11 cellular contexts compared by ENCODE assay signal in genomic region chr15:61050844-61051569, GRCh38.
DNase-seq lines count a peak whose midpoint lies in the region; ATAC-seq lines count a peak whose summit lies in the region.
"Had no signal": no experiment of that assay in that cellular context is flagged by ENCODE, and none has a peak within 500 bp of the region (broad histone marks: within the 10 kb centered on the region; RNA-seq: fewer than 3 reads in every experiment).

No MANE protein-coding gene starts in this region.

- H3K79me2 ChIP-seq in ACC112 (ENCODE audit: control insufficient read depth, insufficient read depth, low read length, unreplicated experiment): no peaks in the 10 kb centered on the region
- H3K79me2 ChIP-seq: parathyroid adenoma had no signal

- no peak for ATAC-seq in GM18867 (IDR thresholded peaks at IDR 0.05; ENCODE audit: unreplicated experiment)

- H3K27me3 ChIP-seq in ACC112 (ENCODE audit: insufficient read depth, low read length) (no peaks in the 10 kb centered on the region), muscle layer of colon (ENCODE audit: control insufficient read depth in 1 of 2, insufficient read depth in 2 of 2, low read length in 2 of 2) (no peaks in the 10 kb centered on the region)
- H3K27me3 ChIP-seq: body of pancreas had no signal

- H3K27ac ChIP-seq in ACC112 (ENCODE audit: low read depth, low read length) (peak overlapping the region; percentile 60), muscle layer of colon (ENCODE audit: low read depth, low read length) (peak overlapping the region; percentile 22)
- H3K27ac ChIP-seq: body of pancreas, parathyroid adenoma had no signal

- H3K4me1 ChIP-seq in ACC112 (ENCODE audit: control insufficient read depth, insufficient read depth, low read length, unreplicated experiment) (peaks cover 17% of the 10 kb centered on the region), muscle layer of colon (ENCODE audit: insufficient read depth, low read length) (peaks cover 22% of the 10 kb centered on the region)
- H3K4me1 ChIP-seq: body of pancreas, parathyroid adenoma had no signal

- H3K9me3 ChIP-seq in muscle layer of colon (ENCODE audit: low read length): no peaks in the 10 kb centered on the region
- H3K9me3 ChIP-seq: body of pancreas had no signal

- H3K36me3 ChIP-seq in ACC112 (ENCODE audit: insufficient read depth, low read length) (no peaks in the 10 kb centered on the region), muscle layer of colon (ENCODE audit: insufficient read depth, low read length) (no peaks in the 10 kb centered on the region)

- no peak overlapping the region for H3K4me3 ChIP-seq in ACC112 (ENCODE audit: low read depth, low read length)
- no peak overlapping the region for H3K4me3 ChIP-seq in muscle layer of colon (ENCODE audit: low read depth in 1 of 2, low read length in 2 of 2)
- H3K4me3 ChIP-seq: body of pancreas had no signal

- DNase-seq in HCEC 1CT (peak; percentile 48), astrocyte of the hippocampus (ENCODE audit: low read depth, low spot score) (peak; percentile 29), NCI-H2029 treated with DMSO at 0.1 percent for 48 hours (lab: John Stamatoyannopoulos, UW) (no peak), HK-2 (ENCODE audit: unreplicated experiment) (no peak), DMS153 treated with DMSO at 0.1 percent for 48 hours (lab: John Stamatoyannopoulos, UW; ENCODE audit: unreplicated experiment) (no peak)
- DNase-seq: NCI-H1930 had no signal

- no peak overlapping the region for H2AFZ ChIP-seq in ACC112 (ENCODE audit: low read length, unreplicated experiment)
- H2AFZ ChIP-seq: parathyroid adenoma had no signal

- H3K9ac ChIP-seq in muscle layer of colon (ENCODE audit: low read length): no peak overlapping the region
- H3K9ac ChIP-seq: parathyroid adenoma had no signal

Comparison
In these comparisons a context has a peak if more than half of its experiments do, and no peak if none do; other contexts are left out.
1. DNase-seq: peak in HCEC 1CT (single experiment) and astrocyte of the hippocampus (single experiment); none in NCI-H2029 treated with DMSO at 0.1 percent for 48 hours (single experiment), HK-2 (single experiment) and DMS153 treated with DMSO at 0.1 percent for 48 hours (single experiment).